Comparison of ENCODE assay signal across 22 cellular contexts in the genomic region with DNA sequence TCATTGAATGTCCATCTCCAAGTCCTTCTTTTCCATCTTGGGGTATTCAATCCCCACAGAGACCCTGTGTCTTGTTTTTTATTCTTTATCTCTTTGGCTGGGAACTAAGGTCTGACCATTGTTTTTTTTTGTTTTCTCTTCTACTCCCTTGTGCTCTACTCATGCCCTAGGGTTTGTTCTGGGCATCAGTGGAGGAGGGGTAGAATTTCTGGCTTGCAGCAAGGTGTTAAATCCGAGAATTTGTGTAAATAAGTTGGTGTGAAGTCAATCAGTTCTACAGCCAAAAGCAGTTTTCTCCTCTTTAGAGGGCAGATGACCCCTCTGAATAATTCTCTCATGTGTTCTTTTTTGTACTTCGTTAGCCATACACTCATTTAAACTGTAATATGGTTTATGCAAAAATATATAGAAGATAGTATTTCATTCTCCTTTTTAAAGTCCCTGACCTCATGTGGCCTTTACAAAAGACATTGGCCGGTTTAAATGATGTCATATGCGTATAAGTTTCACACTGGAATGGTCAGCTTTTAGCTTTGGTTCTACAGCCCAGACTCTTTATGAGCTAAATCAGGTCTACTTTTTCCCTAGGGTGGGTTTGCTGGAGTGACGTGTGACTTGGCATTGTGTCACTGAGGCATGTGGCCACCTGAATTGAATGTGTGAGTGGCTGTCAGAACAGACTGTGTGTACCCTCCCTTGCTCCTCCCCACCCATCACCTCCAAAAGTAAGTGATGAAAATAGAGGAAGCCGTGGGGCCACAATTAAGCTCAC. TPM values are rescaled to one million over a fixed set of nuclear protein-coding genes. Genes with fewer than 3 reads are reported as not detected.
DNase-seq lines count a peak whose midpoint lies in the region; TF ChIP-seq lines count a peak whose summit lies in the region.
"Had no signal": no experiment of that assay in that cellular context is flagged by ENCODE, and none has a peak within 500 bp of the region (broad histone marks: within the 10 kb centered on the region; RNA-seq: fewer than 3 reads in every experiment).

No MANE protein-coding gene starts in this region.

- TF ChIP-seq CTCF in endodermal cell (conservative IDR thresholded peaks at IDR 0.05), result no peak

- H3K27me3 Mint-ChIP-seq in endodermal cell (ENCODE audit: insufficient read depth), result no peaks in the 10 kb centered on the region
- H3K27me3 Mint-ChIP-seq in CD4-positive, alpha-beta memory T cell, result peaks cover 10 to 19% of the 10 kb centered on the region in 2 donors

- H3K27me3 ChIP-seq in HUES64 (ENCODE audit: insufficient read depth, low read length), result no peaks in the 10 kb centered on the region
- no peaks in the 10 kb centered on the region for H3K27me3 ChIP-seq in endodermal cell (ENCODE audit: control insufficient read depth, insufficient read depth, low read length, poor library complexity, severe bottlenecking)
- no peaks in the 10 kb centered on the region for H3K27me3 ChIP-seq in iPS-18a (ENCODE audit: control insufficient read depth, insufficient read depth, low read length)
- H3K27me3 ChIP-seq in CD4-positive, alpha-beta memory T cell (ENCODE audit: insufficient read depth, low read length), result no peaks in the 10 kb centered on the region
- H3K27me3 ChIP-seq: thyroid gland had no signal

- H3K9ac ChIP-seq in HUES64 (ENCODE audit: low read depth, low read length), result peak overlapping the region; percentile 48
- H3K9ac ChIP-seq in endodermal cell (ENCODE audit: extremely low read depth, low read length, poor library complexity, severe bottlenecking), result peak overlapping the region; percentile 40
- H3K9ac ChIP-seq in iPS-18a (ENCODE audit: low read length), result no peak overlapping the region

- H3K9me3 ChIP-seq in HUES64 (ENCODE audit: insufficient read depth, low read depth, low read length) (no peaks in the 10 kb centered on the region), endodermal cell (ENCODE audit: control insufficient read depth, low read length) (peaks cover 27% of the 10 kb centered on the region), iPS-18a (ENCODE audit: control insufficient read depth, low read depth, low read length) (no peaks in the 10 kb centered on the region)
- H3K9me3 ChIP-seq in CD4-positive, alpha-beta memory T cell (ENCODE audit: control insufficient read depth in 1 of 2, low read length in 2 of 2), result no peaks in the 10 kb centered on the region
- H3K9me3 ChIP-seq: thyroid gland had no signal

- whole genome bisulfite sequencing in HUES64, result 20% methylated on average over 3 of the region's 6 CpGs
- WGBS in endodermal cell (ENCODE audit: insufficient coverage in 1 of 2, insufficient read length in 1 of 2), 2 experiments, result 10 to 20% methylated on average over 2 to 5 of the region's 6 CpGs

- H3K36me3 ChIP-seq in HUES64 (ENCODE audit: insufficient read depth, low read length) (peaks cover 8% of the 10 kb centered on the region), endodermal cell (ENCODE audit: control insufficient read depth, insufficient read depth, low read length) (peaks cover 15% of the 10 kb centered on the region), iPS-18a (ENCODE audit: control insufficient read depth, low read depth, low read length) (no peaks in the 10 kb centered on the region)
- H3K36me3 ChIP-seq in CD4-positive, alpha-beta memory T cell (ENCODE audit: insufficient read depth, low read length), result no peaks in the 10 kb centered on the region
- H3K36me3 ChIP-seq: thyroid gland had no signal

- peak overlapping the region; percentile 88 for H3K27ac Mint-ChIP-seq in endodermal cell
- no peak overlapping the region for H3K27ac Mint-ChIP-seq in CD4-positive, alpha-beta memory T cell
- H3K27ac Mint-ChIP-seq: activated CD8-positive, alpha-beta memory T cell treated with anti-CD3 and anti-CD28 coated beads, Interleukin-2, amount 10 ng/mL, durations not matched to agents 7 days and 5 days; activated naive CD8-positive, alpha-beta T cell treated with anti-CD3 and anti-CD28 coated beads for 36 hours; activated T-helper 17 cell treated with anti-CD3 and anti-CD28 coated beads, Interleukin-2, amount 50 U/mL, for 72 hours; CD4-positive, alpha-beta T cell; immature natural killer cell; stimulated activated naive CD8-positive, alpha-beta T cell treated with anti-CD3 and anti-CD28 coated beads, Interleukin-15, Interleukin-2, amounts not matched to agents 100 ng/mL and 50 ng/mL, for 24 hours had no signal

- H3K4me3 ChIP-seq in HUES64 (ENCODE audit: low read length) (peak overlapping the region; percentile 32), endodermal cell (ENCODE audit: low read length) (peak overlapping the region; percentile 75), iPS-18a (ENCODE audit: low read length) (peak overlapping the region; percentile 17)
- no peak overlapping the region for H3K4me3 ChIP-seq in CD4-positive, alpha-beta memory T cell (ENCODE audit: low read length in 2 of 2)
- H3K4me3 ChIP-seq: thyroid gland had no signal

- POLR2A ChIA-PET in CD4-positive, alpha-beta memory T cell (lab: Charles Lee; ENCODE audit: partially characterized antibody), result no interaction called here

- intact Hi-C loops in posterior vena cava (cut with DNase I), result no loop called here
- intact Hi-C loops in CD4-positive, alpha-beta memory T cell (cut with micrococcal nuclease), result no loop called here

- H3K4me1 ChIP-seq in HUES64 (ENCODE audit: insufficient read depth, low read length) (peaks cover 54% of the 10 kb centered on the region), endodermal cell (ENCODE audit: control insufficient read depth, insufficient read depth, low read length) (peaks cover under 1% of the 10 kb centered on the region), iPS-18a (ENCODE audit: control insufficient read depth, low read depth, low read length) (peaks cover 60% of the 10 kb centered on the region)
- no peaks in the 10 kb centered on the region for H3K4me1 ChIP-seq in CD4-positive, alpha-beta memory T cell (ENCODE audit: insufficient read depth, low read length)

- CTCF ChIA-PET in CD4-positive, alpha-beta memory T cell (lab: Charles Lee; ENCODE audit: partially characterized antibody), result no interaction called here

- H3K9me3 Mint-ChIP-seq in endodermal cell, result peaks cover 23% of the 10 kb centered on the region
- peaks cover 0 to 4% (median 0%) of the 10 kb centered on the region in 8 donors for H3K9me3 Mint-ChIP-seq in CD4-positive, alpha-beta memory T cell
- H3K9me3 Mint-ChIP-seq: activated T-helper 17 cell treated with anti-CD3 and anti-CD28 coated beads, Interleukin-2, amount 50 U/mL, for 72 hours; CD4-positive, alpha-beta T cell; immature natural killer cell; stimulated activated naive CD8-positive, alpha-beta T cell treated with anti-CD3 and anti-CD28 coated beads, Interleukin-15, Interleukin-2, amounts not matched to agents 100 ng/mL and 50 ng/mL, for 24 hours had no signal

- H3K27ac ChIP-seq in HUES64 (ENCODE audit: low read depth, low read length) (peak overlapping the region; percentile 94), endodermal cell (ENCODE audit: low read depth, low read length) (peak overlapping the region; percentile 58), iPS-18a (ENCODE audit: low read length) (no peak overlapping the region)
- H3K27ac ChIP-seq in CD4-positive, alpha-beta memory T cell (ENCODE audit: low read depth, low read length), result no peak overlapping the region
- H3K27ac ChIP-seq: thyroid gland had no signal

- H3K4me3 Mint-ChIP-seq in endodermal cell, result peak overlapping the region; percentile 49
- H3K4me3 Mint-ChIP-seq in CD4-positive, alpha-beta memory T cell, result no peak overlapping the region
- H3K4me3 Mint-ChIP-seq: activated CD8-positive, alpha-beta memory T cell treated with anti-CD3 and anti-CD28 coated beads, Interleukin-2, amount 10 ng/mL, durations not matched to agents 7 days and 5 days; activated naive CD8-positive, alpha-beta T cell treated with anti-CD3 and anti-CD28 coated beads for 36 hours; activated T-helper 17 cell treated with anti-CD3 and anti-CD28 coated beads, Interleukin-2, amount 50 U/mL, for 72 hours; CD4-positive, alpha-beta T cell; immature natural killer cell; stimulated activated naive CD8-positive, alpha-beta T cell treated with anti-CD3 and anti-CD28 coated beads, Interleukin-15, Interleukin-2, amounts not matched to agents 100 ng/mL and 50 ng/mL, for 24 hours had no signal

- H3K4me1 Mint-ChIP-seq in endodermal cell, result peaks cover 62% of the 10 kb centered on the region
- H3K4me1 Mint-ChIP-seq in CD4-positive, alpha-beta memory T cell, result no peaks in the 10 kb centered on the region
- H3K4me1 Mint-ChIP-seq: activated naive CD8-positive, alpha-beta T cell treated with anti-CD3 and anti-CD28 coated beads for 36 hours; activated T-helper 17 cell treated with anti-CD3 and anti-CD28 coated beads, Interleukin-2, amount 50 U/mL, for 72 hours; immature natural killer cell had no signal

- DNase-seq in endodermal cell (peak; percentile 73), retina (peak; percentile 50), DMS53 (lab: John Stamatoyannopoulos, UW) (no peak), posterior vena cava (ENCODE audit: low spot score) (no peak)
- no peak for DNase-seq in CD4-positive, alpha-beta memory T cell
- DNase-seq: activated CD4-positive, alpha-beta T cell treated with anti-CD3 and anti-CD28 coated beads for 48 hours; activated CD8-positive, alpha-beta memory T cell treated with anti-CD3 and anti-CD28 coated beads, Interleukin-2, amount 10 ng/mL, durations not matched to agents 7 days and 5 days; activated naive CD8-positive, alpha-beta T cell treated with anti-CD3 and anti-CD28 coated beads for 36 hours; CD4-positive, alpha-beta T cell; DMS 273 treated with DMSO at 0.1 percent for 48 hours; GDM1; HCEC 1CT; immature natural killer cell; KG1; NCI-H187; NCI-H226; T-helper 1 cell had no signal

- peaks cover 28% of the 10 kb centered on the region for H3K36me3 Mint-ChIP-seq in endodermal cell (ENCODE audit: low read depth)
- no peaks in the 10 kb centered on the region for H3K36me3 Mint-ChIP-seq in CD4-positive, alpha-beta memory T cell
- H3K36me3 Mint-ChIP-seq: activated CD8-positive, alpha-beta memory T cell treated with anti-CD3 and anti-CD28 coated beads, Interleukin-2, amount 10 ng/mL, durations not matched to agents 7 days and 5 days; immature natural killer cell had no signal

RNA-seq across cellular contexts. Expression of a gene that starts 10.9 kb away (rescaled TPM):
- polyA plus RNA-seq in HUES64 (2013, experiment 1 of 2), result 38.0 TPM
- polyA plus RNA-seq in HUES64 (2013, experiment 2 of 2), result 38.7 TPM
- total RNA-seq in endodermal cell (100 to 1,000 TPM in 1 of 2 donors, 10 to 100 TPM in 1; 98.9 to 105 TPM), posterior vena cava (under 1 TPM; 0.24 to 0.56 TPM)
- polyA plus RNA-seq in endodermal cell (2013, experiment 1 of 2), result 32.6 TPM
- polyA plus RNA-seq in endodermal cell (2013, experiment 2 of 2), result 31.3 TPM
- total RNA-seq in CD4-positive, alpha-beta memory T cell, result not detected
- polyA plus RNA-seq in CD4-positive, alpha-beta memory T cell, result not detected
- total RNA-seq: CD4-positive, alpha-beta T cell had no signal
- polyA plus RNA-seq: immature natural killer cell had no signal

Comparison
In these comparisons a context has a peak if more than half of its experiments do, and no peak if none do; other contexts are left out.
1. H3K27ac ChIP-seq: peak in HUES64 (single experiment) and endodermal cell (single experiment); none in iPS-18a (single experiment) and CD4-positive, alpha-beta memory T cell (single experiment).
2. H3K4me3 ChIP-seq: peak in HUES64 (single experiment), endodermal cell (single experiment) and iPS-18a (single experiment); none in CD4-positive, alpha-beta memory T cell (0 of 2).
3. DNase-seq: peak in endodermal cell (single experiment) and retina (single experiment); none in DMS53 (single experiment), posterior vena cava (single experiment) and CD4-positive, alpha-beta memory T cell (0 of 5).
4. RNA of a gene that starts 10.9 kb away (total RNA-seq): 98.9 to 105 TPM in endodermal cell; 0.24 to 0.56 TPM in posterior vena cava and not detected in CD4-positive, alpha-beta memory T cell; every median in the first group is over 10 times any median in the second.